20 cellular contexts compared by ENCODE assay signal in the genomic region with DNA sequence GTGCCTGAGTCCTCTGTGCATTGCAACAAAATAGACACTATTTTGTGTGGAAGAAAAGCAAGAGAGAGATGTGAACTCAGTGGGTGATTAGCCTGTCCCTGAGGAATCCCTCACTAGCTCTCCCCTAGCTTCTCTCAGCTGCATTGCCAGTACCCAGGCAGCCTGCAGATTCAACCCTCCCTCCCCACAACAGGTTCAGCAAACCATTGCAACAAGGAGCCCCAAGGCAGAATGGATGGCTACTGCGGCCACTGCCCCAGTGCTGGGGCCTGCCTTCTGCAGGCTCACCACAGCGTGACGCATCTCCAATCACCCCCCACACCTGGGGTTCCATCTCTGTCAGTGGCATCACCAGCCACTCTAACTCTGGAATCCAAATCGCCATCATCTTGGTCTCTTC. TPM values are rescaled to one million over a fixed set of nuclear protein-coding genes. Genes with fewer than 3 reads are reported as not detected.
DNase-seq lines count a peak whose midpoint lies in the region; ATAC-seq and TF ChIP-seq lines count a peak whose summit lies in the region.
"Had no signal": no experiment of that assay in that cellular context is flagged by ENCODE, and none has a peak within 500 bp of the region (broad histone marks: within the 10 kb centered on the region; RNA-seq: fewer than 3 reads in every experiment).

No MANE protein-coding gene starts in this region.

- no peaks in the 10 kb centered on the region for H3K27me3 ChIP-seq in Karpas-422 (ENCODE audit: low read length)
- no peaks in the 10 kb centered on the region for H3K27me3 ChIP-seq in osteoblast (ENCODE audit: insufficient read depth, low read length)
- H3K27me3 ChIP-seq: Peyer's patch, transverse colon had no signal

- no peaks in the 10 kb centered on the region for H4K20me1 ChIP-seq in Karpas-422 (ENCODE audit: insufficient read depth, low read depth, low read length)
- H4K20me1 ChIP-seq in osteoblast (ENCODE audit: insufficient read depth, low read length), result peaks cover 2% of the 10 kb centered on the region

- H3K27ac Mint-ChIP-seq in activated CD4-positive, alpha-beta T cell treated with anti-CD3 and anti-CD28 coated beads for 36 hours, result peak overlapping the region; percentile 92
- peak overlapping the region; percentile 100 for H3K27ac Mint-ChIP-seq in activated naive CD8-positive, alpha-beta T cell treated with anti-CD3 and anti-CD28 coated beads, Interleukin-2, amount 10 ng/mL, durations not matched to agents 7 days and 5 days
- H3K27ac Mint-ChIP-seq: HFFc6 had no signal

- H3K27ac ChIP-seq in Karpas-422 (ENCODE audit: low read length) (peak overlapping the region; percentile 86), osteoblast (ENCODE audit: low read depth, low read length) (no peak overlapping the region)
- H3K27ac ChIP-seq: coronary artery, transverse colon had no signal

- H3K9me3 Mint-ChIP-seq in activated CD4-positive, alpha-beta T cell treated with anti-CD3 and anti-CD28 coated beads for 36 hours (ENCODE audit: low read depth), result no peaks in the 10 kb centered on the region
- peaks cover 3% of the 10 kb centered on the region for H3K9me3 Mint-ChIP-seq in activated naive CD8-positive, alpha-beta T cell treated with anti-CD3 and anti-CD28 coated beads, Interleukin-2, amount 10 ng/mL, durations not matched to agents 7 days and 5 days
- H3K9me3 Mint-ChIP-seq: HFFc6 had no signal

- H3K4me1 ChIP-seq in Karpas-422 (ENCODE audit: low read length), result peaks cover 31% of the 10 kb centered on the region
- peaks cover 26% of the 10 kb centered on the region for H3K4me1 ChIP-seq in osteoblast (ENCODE audit: insufficient read depth, low read length)

- H3K36me3 Mint-ChIP-seq in activated CD4-positive, alpha-beta T cell treated with anti-CD3 and anti-CD28 coated beads for 36 hours (ENCODE audit: low read depth), result peaks cover 40% of the 10 kb centered on the region
- peaks cover 38% of the 10 kb centered on the region for H3K36me3 Mint-ChIP-seq in activated naive CD8-positive, alpha-beta T cell treated with anti-CD3 and anti-CD28 coated beads, Interleukin-2, amount 10 ng/mL, durations not matched to agents 7 days and 5 days

- peaks cover 3% of the 10 kb centered on the region; the same call in 1 of the 2 replicates for H3K9me3 ChIP-seq in Karpas-422 (ENCODE audit: low read length)
- no peaks in the 10 kb centered on the region for H3K9me3 ChIP-seq in osteoblast (ENCODE audit: low read depth, low read length)
- H3K9me3 ChIP-seq: gastrocnemius medialis, Peyer's patch, transverse colon had no signal

- no peak for ATAC-seq in activated CD4-positive, alpha-beta T cell treated with anti-CD3 and anti-CD28 coated beads for 36 hours
- no peak for ATAC-seq in activated naive CD8-positive, alpha-beta T cell treated with anti-CD3 and anti-CD28 coated beads, Interleukin-2, amount 10 ng/mL, durations not matched to agents 7 days and 5 days (ENCODE audit: low read depth)
- ATAC-seq: gastrocnemius medialis, left ventricle myocardium superior had no signal

- H3K4me3 ChIP-seq in Karpas-422 (ENCODE audit: low read length) (peak overlapping the region; percentile 97; the same call in 1 of the 2 replicates), osteoblast (ENCODE audit: insufficient read depth, low read length) (no peak overlapping the region)
- H3K4me3 ChIP-seq: coronary artery, gastrocnemius medialis, Peyer's patch, skin epidermis, transverse colon had no signal

- no peaks in the 10 kb centered on the region for H3K9me2 ChIP-seq in Karpas-422 (replicated peaks; ENCODE audit: insufficient read depth, low read length)

- H3K4me1 Mint-ChIP-seq in activated CD4-positive, alpha-beta T cell treated with anti-CD3 and anti-CD28 coated beads for 36 hours, result peaks cover 62% of the 10 kb centered on the region
- peaks cover 60% of the 10 kb centered on the region for H3K4me1 Mint-ChIP-seq in activated naive CD8-positive, alpha-beta T cell treated with anti-CD3 and anti-CD28 coated beads, Interleukin-2, amount 10 ng/mL, durations not matched to agents 7 days and 5 days

- peak overlapping the region; percentile 94; the same call in 1 of the 2 replicates for H3K9ac ChIP-seq in Karpas-422 (ENCODE audit: low read length)

- no peak for TF ChIP-seq CTCF in osteoblast (IDR thresholded peaks at IDR 0.05; ENCODE audit: extremely low read depth, low read depth, low read length)

- H3K4me3 Mint-ChIP-seq in activated CD4-positive, alpha-beta T cell treated with anti-CD3 and anti-CD28 coated beads for 36 hours, result no peak overlapping the region
- no peak overlapping the region for H3K4me3 Mint-ChIP-seq in activated naive CD8-positive, alpha-beta T cell treated with anti-CD3 and anti-CD28 coated beads, Interleukin-2, amount 10 ng/mL, durations not matched to agents 7 days and 5 days
- H3K4me3 Mint-ChIP-seq: HFFc6 had no signal

- DNase-seq in activated CD4-positive, alpha-beta T cell treated with anti-CD3 and anti-CD28 coated beads for 36 hours, result no peak
- DNase-seq in activated CD4-positive, alpha-beta T cell treated with anti-CD3 and anti-CD28 coated beads for 48 hours, result no peak
- DNase-seq in Karpas-422 (peak; percentile 46), osteoblast (ENCODE audit: insufficient read length, low spot score, missing footprints) (peak; percentile 64), KBM-7 (no peak), SW 1271 (lab: John Stamatoyannopoulos, UW) (no peak), OCI-M2 (lab: John Stamatoyannopoulos, UW; ENCODE audit: unreplicated experiment) (no peak)
- DNase-seq in activated naive CD8-positive, alpha-beta T cell treated with anti-CD3 and anti-CD28 coated beads, Interleukin-2, amount 10 ng/mL, durations not matched to agents 7 days and 5 days, result no peak
- DNase-seq: activated CD4-positive, CD25-positive, alpha-beta regulatory T cell; activated T-cell treated with anti-CD3 and anti-CD28 coated beads for 4 hours; anterior cingulate cortex; gastrocnemius medialis; HFFc6; left ventricle myocardium superior; NCI-H2029 treated with DMSO at 0.1 percent for 48 hours; NCI-H524 treated with DMSO at 0.1 percent for 48 hours; Peyer's patch; transverse colon had no signal

- CTCF ChIA-PET in activated CD4-positive, alpha-beta T cell treated with anti-CD3 and anti-CD28 coated beads for 36 hours (lab: Charles Lee), result interaction anchor here (1.1 kb wide), 1 partner anchor 53 kb away, joined by 3 read pairs; no protein-coding TSS in a partner anchor

- no peaks in the 10 kb centered on the region for H3K27me3 Mint-ChIP-seq in activated CD4-positive, alpha-beta T cell treated with anti-CD3 and anti-CD28 coated beads for 36 hours
- H3K27me3 Mint-ChIP-seq in activated naive CD8-positive, alpha-beta T cell treated with anti-CD3 and anti-CD28 coated beads, Interleukin-2, amount 10 ng/mL, durations not matched to agents 7 days and 5 days, result no peaks in the 10 kb centered on the region

- POLR2A ChIA-PET in activated CD4-positive, alpha-beta T cell treated with anti-CD3 and anti-CD28 coated beads for 36 hours (lab: Charles Lee), result no interaction called here
- POLR2A ChIA-PET in activated naive CD8-positive, alpha-beta T cell treated with anti-CD3 and anti-CD28 coated beads, Interleukin-2, amount 10 ng/mL, durations not matched to agents 7 days and 5 days (lab: Charles Lee), result interaction anchor here (1.4 kb wide), 1 partner anchor 8 kb away, joined by 3 read pairs; no protein-coding TSS in a partner anchor

- H2AFZ ChIP-seq in Karpas-422 (ENCODE audit: low read length) (no peak overlapping the region), osteoblast (ENCODE audit: low read length) (no peak overlapping the region)

- H3K4me2 ChIP-seq in Karpas-422 (ENCODE audit: low read depth, low read length, poor library complexity, severe bottlenecking) (peak overlapping the region; percentile 95), osteoblast (ENCODE audit: insufficient read depth, low read length) (no peak overlapping the region)

- in situ Hi-C loops in KBM-7 (cut with MboI; ENCODE audit: low pct_unique_long_range_greater_than_20kb, low sequenced_read_pairs), result no loop called here

- H3K36me3 ChIP-seq in Karpas-422 (ENCODE audit: insufficient read depth, low read length) (peaks cover 14% of the 10 kb centered on the region), osteoblast (ENCODE audit: insufficient read depth, low read length) (no peaks in the 10 kb centered on the region)
- H3K36me3 ChIP-seq: gastrocnemius medialis, Peyer's patch, transverse colon had no signal

- intact Hi-C loops in activated CD4-positive, alpha-beta T cell treated with anti-CD3 and anti-CD28 coated beads for 36 hours (cut with DNase I, micrococcal nuclease), result loop anchor here (5.0 to 10.0 kb wide), 3 partner anchors 122 to 754 kb away; partner anchors contain the start of genes PARP11 (in 1 of the 2) and TSPAN9 (in 1 of the 2)

- peaks cover 69% of the 10 kb centered on the region for H3K79me2 ChIP-seq in Karpas-422 (ENCODE audit: low read length)
- peaks cover 36% of the 10 kb centered on the region for H3K79me2 ChIP-seq in osteoblast (ENCODE audit: insufficient read depth, low read length)

RNA-seq across cellular contexts. Expression of gene CRACR2A, which starts 2.3 kb away (rescaled TPM):
- total RNA-seq in activated CD4-positive, alpha-beta T cell treated with anti-CD3 and anti-CD28 coated beads for 36 hours, result 10 to 100 TPM; 19.2 to 22.5 TPM
- total RNA-seq in Karpas-422 (2014; rRNA removed; shearing (Covaris generic); ENCODE audit: low replicate concordance), result 22.3 and 29.3 TPM in 2 replicates
- total RNA-seq in activated naive CD8-positive, alpha-beta T cell treated with anti-CD3 and anti-CD28 coated beads, Interleukin-2, amount 10 ng/mL, durations not matched to agents 7 days and 5 days, result 10 to 100 TPM; 35.3 to 36.9 TPM
- 13.8 and 16.3 TPM in 2 replicates for total RNA-seq in osteoblast

Comparison
In these comparisons a context has a peak if more than half of its experiments do, and no peak if none do; other contexts are left out.
1. DNase-seq: peak in Karpas-422 (single experiment) and osteoblast (single experiment); none in activated CD4-positive, alpha-beta T cell treated with anti-CD3 and anti-CD28 coated beads for 36 hours (single experiment), activated CD4-positive, alpha-beta T cell treated with anti-CD3 and anti-CD28 coated beads for 48 hours (single experiment), activated naive CD8-positive, alpha-beta T cell treated with anti-CD3 and anti-CD28 coated beads, Interleukin-2, amount 10 ng/mL, durations not matched to agents 7 days and 5 days (single experiment), KBM-7 (single experiment), SW 1271 (0 of 2) and OCI-M2 (single experiment).